ENCODE assay signal across 13 cellular contexts in the genomic region with DNA sequence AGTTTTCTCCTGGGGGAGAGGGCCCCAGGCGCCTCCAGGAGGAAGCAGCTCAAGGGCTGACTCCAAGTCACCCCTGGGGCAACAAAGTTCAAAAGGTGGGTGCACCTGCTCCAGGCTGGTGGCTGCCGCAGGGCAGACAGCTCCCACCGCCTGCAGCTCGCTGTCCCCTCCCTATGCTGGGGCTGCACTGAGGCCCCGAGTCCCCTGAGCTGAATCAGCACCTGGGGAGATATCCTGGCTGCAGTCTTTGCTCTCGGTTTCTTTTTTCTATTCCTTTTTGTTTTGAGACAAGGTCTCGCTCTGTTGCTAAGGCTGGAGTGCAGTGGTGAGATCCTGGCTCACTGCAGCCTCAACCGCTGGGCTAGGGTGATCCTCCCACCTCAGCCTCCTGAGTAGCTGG.
DNase-seq lines count a peak whose midpoint lies in the region; ATAC-seq lines count a peak whose summit lies in the region.
"Had no signal": no experiment of that assay in that cellular context is flagged by ENCODE, and none has a peak within 500 bp of the region (broad histone marks: within the 10 kb centered on the region; RNA-seq: fewer than 3 reads in every experiment).

No MANE protein-coding gene starts in this region.

- peak; percentile 6 for DNase-seq in activated CD8-positive, alpha-beta memory T cell treated with anti-CD3 and anti-CD28 coated beads, Interleukin-2, amount 50 U/mL, for 4 hours
- no peak for DNase-seq in GF-D8 (lab: John Stamatoyannopoulos, UW)
- DNase-seq in DMS53 treated with DMSO at 0.1 percent for 48 hours (lab: John Stamatoyannopoulos, UW; ENCODE audit: unreplicated experiment) = no peak
- no peak for DNase-seq in NCI-H446 treated with DMSO at 0.1 percent for 48 hours (lab: John Stamatoyannopoulos, UW)
- no peak for DNase-seq in stimulated activated CD4-positive, alpha-beta T cell treated with anti-CD3 and anti-CD28 coated beads, Interleukin-4, amount 100 ng/mL, for 1 hour
- DNase-seq: erythroblast, NCI-H1092 had no signal

- ATAC-seq in GM18517 (IDR thresholded peaks at IDR 0.05; ENCODE audit: unreplicated experiment) (peak; percentile 99), GM21526 (IDR thresholded peaks at IDR 0.05; ENCODE audit: low FRiP score, unreplicated experiment) (peak; percentile 96), HG03108 (IDR thresholded peaks at IDR 0.05; ENCODE audit: unreplicated experiment) (peak; percentile 98)
- ATAC-seq: body of pancreas; CD8-positive, alpha-beta T cell; stimulated activated memory B cell treated with anti-CD40 and anti-IgM and Interleukin-4, amounts not matched to agents 10 μg/mL and 1 μg/mL and 100 μg/mL, for 72 hours had no signal
